In genomic region chr2:15911270-15911669, GRCh38 we compare ENCODE assay signal across 8 cellular contexts. TPM values are rescaled to one million over a fixed set of nuclear protein-coding genes. Genes with fewer than 3 reads are reported as not detected.
"Had no signal": no experiment of that assay in that cellular context is flagged by ENCODE, and none has a peak within 500 bp of the region (broad histone marks: within the 10 kb centered on the region; RNA-seq: fewer than 3 reads in every experiment).

No MANE protein-coding gene starts in this region.

RNA-seq across cellular contexts. Expression of gene MYCN, which starts 29.1 kb away (rescaled TPM):
- total RNA-seq: activated CD4-positive, alpha-beta memory T cell treated with anti-CD3 and anti-CD28 coated beads, Interleukin-2, amount 10 ng/mL, durations not matched to agents 7 days and 5 days; activated CD4-positive, alpha-beta T cell treated with anti-CD3 and anti-CD28 coated beads, Interleukin-2, amount 10 ng/mL, durations not matched to agents 7 days and 5 days; activated CD8-positive, alpha-beta memory T cell treated with anti-CD3 and anti-CD28 coated beads, Interleukin-2, amount 10 ng/mL, durations not matched to agents 7 days and 5 days; activated CD8-positive, alpha-beta T cell treated with anti-CD3 and anti-CD28 coated beads, Interleukin-2, amount 10 ng/mL, durations not matched to agents 7 days and 5 days; activated naive CD8-positive, alpha-beta T cell treated with anti-CD3 and anti-CD28 coated beads, Interleukin-2, amount 10 ng/mL, durations not matched to agents 7 days and 5 days; activated T-helper 2 cell treated with anti-CD3 and anti-CD28 coated beads, Interferon-gamma antibody, Interleukin-2, Interleukin-4, amounts not matched to agents 10 μg/mL and 5 μg/mL and 100 μg/mL, durations not matched to agents 14 hours and 24 hours and 36 hours; ascending aorta; bronchial epithelial cell had no signal
